21 cellular contexts compared by ENCODE assay signal in genomic region chr10:102324061-102324460, GRCh38.
DNase-seq lines count a peak whose midpoint lies in the region; ATAC-seq and TF ChIP-seq lines count a peak whose summit lies in the region.
"Had no signal": no experiment of that assay in that cellular context is flagged by ENCODE, and none has a peak within 500 bp of the region (broad histone marks: within the 10 kb centered on the region; RNA-seq: fewer than 3 reads in every experiment).

No MANE protein-coding gene starts in this region.

- H3K4me1 Mint-ChIP-seq in WTC11 = peaks cover 6% of the 10 kb centered on the region
- H3K4me1 Mint-ChIP-seq in neural progenitor cell = peaks cover 37% of the 10 kb centered on the region

- H4K8ac ChIP-seq in neuronal stem cell (ENCODE audit: low read depth, low read length) = no peak overlapping the region

- no peaks in the 10 kb centered on the region for H3K79me1 ChIP-seq in neuronal stem cell (ENCODE audit: low read depth, low read length)

- H3K23ac ChIP-seq in neuronal stem cell (ENCODE audit: low read depth, low read length, poor library complexity) = no peak overlapping the region

- H3K36me3 ChIP-seq in GM23248 (ENCODE audit: low read depth) = no peaks in the 10 kb centered on the region
- H3K36me3 ChIP-seq in neural progenitor cell = no peaks in the 10 kb centered on the region
- peaks cover 0 to 7% of the 10 kb centered on the region in 2 donors for H3K36me3 ChIP-seq in neuronal stem cell (replicated peaks in 1 of 2; ENCODE audit: control insufficient read depth in 2 of 2, insufficient read depth in 2 of 2, low read length in 2 of 2)

- no peak overlapping the region for H2AFZ ChIP-seq in GM23248
- H2AFZ ChIP-seq in neural progenitor cell (replicated peaks) = no peak overlapping the region
- no peak overlapping the region for H2AFZ ChIP-seq in neuronal stem cell (ENCODE audit: low read length)

- H2BK15ac ChIP-seq in neuronal stem cell (ENCODE audit: low read length) = no peak overlapping the region

- no peak overlapping the region for H4K91ac ChIP-seq in neuronal stem cell (ENCODE audit: low read depth, low read length, poor library complexity)

- H3K79me2 ChIP-seq in GM23248 (ENCODE audit: insufficient read depth) (peaks cover 100% of the 10 kb centered on the region), neural progenitor cell (ENCODE audit: low read depth) (peaks cover 18% of the 10 kb centered on the region)

- H3K9me2 ChIP-seq in GM23248 (ENCODE audit: insufficient read depth) = no peaks in the 10 kb centered on the region

- H3K9me3 Mint-ChIP-seq in WTC11 (peaks cover 1% of the 10 kb centered on the region), neural progenitor cell (no peaks in the 10 kb centered on the region)
- H3K9me3 Mint-ChIP-seq: activated naive CD4-positive, alpha-beta T cell treated with anti-CD3 and anti-CD28 coated beads, Interleukin-2, amount 10 ng/mL, durations not matched to agents 7 days and 5 days; IgD-negative memory B cell; type B pancreatic cell had no signal

- H3K27ac Mint-ChIP-seq in WTC11 = no peak overlapping the region
- H3K27ac Mint-ChIP-seq in neural progenitor cell = no peak overlapping the region
- H3K27ac Mint-ChIP-seq: activated naive CD4-positive, alpha-beta T cell treated with anti-CD3 and anti-CD28 coated beads, Interleukin-2, amount 10 ng/mL, durations not matched to agents 7 days and 5 days; type B pancreatic cell had no signal

- no peak overlapping the region for H3K18ac ChIP-seq in neuronal stem cell (ENCODE audit: low read length)

- no peak overlapping the region for H3K4me3 ChIP-seq in GM23248
- no peak overlapping the region for H3K4me3 ChIP-seq in neural progenitor cell
- H3K4me3 ChIP-seq in neuronal stem cell (ENCODE audit: low read length in 2 of 2) = no peak overlapping the region
- H3K4me3 ChIP-seq: coronary artery, left ventricle myocardium inferior, MG63, spleen had no signal

- in situ Hi-C loops in GM23248 (cut with MboI) = no loop called here

- 24 to 26% methylated on average over 3 of the region's 3 CpGs for WGBS in GM23248 (ENCODE audit: low coverage in 1 of 2, low lambda C conversion rate in 2 of 2, missing lambda C conversion rate in 2 of 2), 2 experiments
- no CpG with 5 or more reads among the region's 3 CpGs for WGBS in neuronal stem cell (ENCODE audit: extremely low coverage in 2 of 2, insufficient read length in 2 of 2, insufficient replicate concordance in 1 of 2), 2 donors

- H2BK5ac ChIP-seq in neuronal stem cell (ENCODE audit: low read length) = no peak overlapping the region

- POLR2A ChIA-PET in WTC11 (lab: Charles Lee) = no interaction called here

- H2AK5ac ChIP-seq in neuronal stem cell (ENCODE audit: low read depth, low read length) = no peak overlapping the region

- CTCF ChIA-PET in WTC11 (lab: Charles Lee) = interaction anchor here (1.3 kb wide), 1 partner anchor 94 kb away, joined by 6 read pairs; no protein-coding TSS in a partner anchor

- no peak overlapping the region for H3K27ac ChIP-seq in GM23248
- H3K27ac ChIP-seq in neural progenitor cell = peak overlapping the region; percentile 47
- H3K27ac ChIP-seq in neuronal stem cell (replicated peaks; ENCODE audit: low read length) = no peak overlapping the region
- H3K27ac ChIP-seq: coronary artery, left ventricle myocardium inferior, spleen had no signal

- H2BK120ac ChIP-seq in neuronal stem cell (ENCODE audit: low read depth, low read length) = no peak overlapping the region

- DNase-seq in GM23248 (peak; percentile 52), WTC11 (ENCODE audit: low spot score) (no peak), fibroblast of peridontal ligament (ENCODE audit: extremely low read depth) (peak; percentile 50), neural progenitor cell (ENCODE audit: low spot score) (peak; percentile 30), neuronal stem cell (ENCODE audit: low spot score) (no peak), islet precursor cell (no peak)
- no peak for DNase-seq in central memory CD4-positive, alpha-beta T cell
- DNase-seq: activated CD8-positive, alpha-beta memory T cell treated with anti-CD3 and anti-CD28 coated beads for 24 hours; activated naive CD4-positive, alpha-beta T cell treated with anti-CD3 and anti-CD28 coated beads, Interleukin-2, amount 10 ng/mL, durations not matched to agents 7 days and 5 days; activated T-cell treated with anti-CD3 and anti-CD28 coated beads, Interleukin-2, amount 50 U/mL, for 48 hours; DMS79 treated with DMSO at 0.1 percent for 48 hours; left ventricle myocardium inferior; MG63; NCI-H1436 treated with DMSO at 0.1 percent for 48 hours; NCI-H526; spleen had no signal

- H3F3A ChIP-seq in GM23248 (ENCODE audit: insufficient read depth) (no peaks in the 10 kb centered on the region), neural progenitor cell (ENCODE audit: low read depth) (peaks cover 38% of the 10 kb centered on the region)

- H3K4me1 ChIP-seq in GM23248 (ENCODE audit: insufficient read depth) (peaks cover 8% of the 10 kb centered on the region; the same call in 1 of the 2 replicates), neural progenitor cell (peaks cover 55% of the 10 kb centered on the region), neuronal stem cell (ENCODE audit: control insufficient read depth in 2 of 2, insufficient read depth in 1 of 2, low read depth in 1 of 2, low read length in 2 of 2) (peaks cover 5 to 15% of the 10 kb centered on the region in 2 donors)

- H3K14ac ChIP-seq in neuronal stem cell (ENCODE audit: low read length) = no peak overlapping the region

- H2BK12ac ChIP-seq in neuronal stem cell (ENCODE audit: low read length) = no peak overlapping the region

- no peak for TF ChIP-seq CTCF in WTC11 (IDR thresholded peaks at IDR 0.05)
- no peak for TF ChIP-seq CTCF in neural progenitor cell (IDR thresholded peaks at IDR 0.05)

- H3K4me3 Mint-ChIP-seq in WTC11 (no peak overlapping the region), neural progenitor cell (no peak overlapping the region)
- H3K4me3 Mint-ChIP-seq: activated naive CD4-positive, alpha-beta T cell treated with anti-CD3 and anti-CD28 coated beads, Interleukin-2, amount 10 ng/mL, durations not matched to agents 7 days and 5 days; type B pancreatic cell had no signal

- H3K9me3 ChIP-seq in GM23248 (ENCODE audit: low read depth) (no peaks in the 10 kb centered on the region), neural progenitor cell (ENCODE audit: low read depth) (no peaks in the 10 kb centered on the region), neuronal stem cell (replicated peaks in 1 of 2; ENCODE audit: control insufficient read depth in 2 of 2, insufficient read depth in 1 of 2, low read depth in 1 of 2, low read length in 2 of 2) (no peaks in the 10 kb centered on the region)
- H3K9me3 ChIP-seq: left ventricle myocardium inferior, MG63, spleen had no signal

- H3K4me2 ChIP-seq in GM23248 (ENCODE audit: unreplicated experiment) (no peak overlapping the region), neural progenitor cell (peak overlapping the region; percentile 30), neuronal stem cell (ENCODE audit: insufficient read depth, low read length, poor library complexity, severe bottlenecking) (no peak overlapping the region)

- H3K9ac ChIP-seq in GM23248 (no peak overlapping the region), neural progenitor cell (no peak overlapping the region), neuronal stem cell (ENCODE audit: low read depth, low read length, poor library complexity) (no peak overlapping the region)

- ATAC-seq in WTC11 = peak; percentile 66
- ATAC-seq in GM18858 (IDR thresholded peaks at IDR 0.05; ENCODE audit: unreplicated experiment) = no peak
- ATAC-seq: Right ventricle myocardium inferior had no signal

- peaks cover under 1% of the 10 kb centered on the region; the same call in 1 of the 2 replicates for H3K36me3 Mint-ChIP-seq in WTC11
- peaks cover 1% of the 10 kb centered on the region for H3K36me3 Mint-ChIP-seq in neural progenitor cell
- H3K36me3 Mint-ChIP-seq: type B pancreatic cell had no signal

- no peak overlapping the region for H3K4ac ChIP-seq in neuronal stem cell (ENCODE audit: low read length)

- H3K27me3 ChIP-seq in GM23248 (replicated peaks; ENCODE audit: insufficient read depth) = no peaks in the 10 kb centered on the region
- H3K27me3 ChIP-seq in neural progenitor cell = no peaks in the 10 kb centered on the region
- H3K27me3 ChIP-seq in neuronal stem cell (ENCODE audit: control insufficient read depth in 3 of 3, insufficient read depth in 3 of 3, low read depth in 1 of 3, low read length in 3 of 3) = no peaks in the 10 kb centered on the region
- H3K27me3 ChIP-seq: MG63, spleen had no signal

- H3K27me3 Mint-ChIP-seq in WTC11 (ENCODE audit: low read depth) (peaks cover under 1% of the 10 kb centered on the region; the same call in 1 of the 2 replicates), neural progenitor cell (ENCODE audit: insufficient read depth, low read depth) (no peaks in the 10 kb centered on the region)
- H3K27me3 Mint-ChIP-seq: activated naive CD4-positive, alpha-beta T cell treated with anti-CD3 and anti-CD28 coated beads, Interleukin-2, amount 10 ng/mL, durations not matched to agents 7 days and 5 days; IgD-negative memory B cell; type B pancreatic cell had no signal

- peaks cover 5% of the 10 kb centered on the region; the same call in 1 of the 2 replicates for H4K20me1 ChIP-seq in GM23248 (ENCODE audit: insufficient read depth)
- H4K20me1 ChIP-seq in neural progenitor cell (ENCODE audit: low read depth) = peaks cover 13% of the 10 kb centered on the region

TF ChIP-seq in WTC11, 78 proteins besides CTCF, POLR2A, EP300 and RAD21 (continues in another document):
- TF ChIP-seq FOXP1 (CRISPR knock-in tag; IDR thresholded peaks at IDR 0.05; ENCODE audit: borderline replicate concordance) = no peak
- no peak for TF ChIP-seq FOXK1 (CRISPR knock-in tag; IDR thresholded peaks at IDR 0.05)
- TF ChIP-seq GTF2I (CRISPR knock-in tag; conservative IDR thresholded peaks at IDR 0.05) = no peak
- TF ChIP-seq PRRX2 (CRISPR knock-in tag; IDR thresholded peaks at IDR 0.05) = no peak
- no peak for TF ChIP-seq ZNF317 (CRISPR knock-in tag; IDR thresholded peaks at IDR 0.05; ENCODE audit: borderline replicate concordance, low read depth)
- TF ChIP-seq NR2C2 (CRISPR knock-in tag; IDR thresholded peaks at IDR 0.05) = no peak
- no peak for TF ChIP-seq RORB (CRISPR knock-in tag; IDR thresholded peaks at IDR 0.05)

Comparison
In these comparisons a context has a peak if more than half of its experiments do, and no peak if none do; other contexts are left out.
1. DNase-seq: peak in GM23248 (single experiment), fibroblast of peridontal ligament (single experiment) and neural progenitor cell (single experiment); none in WTC11 (single experiment), central memory CD4-positive, alpha-beta T cell (single experiment), neuronal stem cell (single experiment) and islet precursor cell (single experiment).